In genomic region chr5:55146543-55147151, GRCh38 we compare ENCODE assay signal across 1 cellular context.
TF ChIP-seq lines count a peak whose summit lies in the region.

No MANE protein-coding gene starts in this region.

TF ChIP-seq in HepG2, 621 proteins besides CTCF, POLR2A, EP300 and RAD21:
- peak; percentile 89 for TF ChIP-seq SMC3 (IDR thresholded peaks at IDR 0.05; ENCODE audit: low read length)
- TF ChIP-seq, protein P1, sequence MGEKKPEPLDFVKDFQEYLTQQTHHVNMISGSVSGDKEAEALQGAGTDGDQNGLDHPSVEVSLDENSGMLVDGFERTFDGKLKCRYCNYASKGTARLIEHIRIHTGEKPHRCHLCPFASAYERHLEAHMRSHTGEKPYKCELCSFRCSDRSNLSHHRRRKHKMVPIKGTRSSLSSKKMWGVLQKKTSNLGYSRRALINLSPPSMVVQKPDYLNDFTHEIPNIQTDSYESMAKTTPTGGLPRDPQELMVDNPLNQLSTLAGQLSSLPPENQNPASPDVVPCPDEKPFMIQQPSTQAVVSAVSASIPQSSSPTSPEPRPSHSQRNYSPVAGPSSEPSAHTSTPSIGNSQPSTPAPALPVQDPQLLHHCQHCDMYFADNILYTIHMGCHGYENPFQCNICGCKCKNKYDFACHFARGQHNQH (CRISPR knock-in tag; IDR thresholded peaks at IDR 0.05) = peak; percentile 48; the same call in 1 of the 2 replicates
- TF ChIP-seq ZNF569 (CRISPR knock-in tag; IDR thresholded peaks at IDR 0.05; ENCODE audit: borderline replicate concordance) = no peak
- TF ChIP-seq KDM6A (CRISPR knock-in tag; IDR thresholded peaks at IDR 0.05; ENCODE audit: low read depth) = no peak
- TF ChIP-seq, protein P2, sequence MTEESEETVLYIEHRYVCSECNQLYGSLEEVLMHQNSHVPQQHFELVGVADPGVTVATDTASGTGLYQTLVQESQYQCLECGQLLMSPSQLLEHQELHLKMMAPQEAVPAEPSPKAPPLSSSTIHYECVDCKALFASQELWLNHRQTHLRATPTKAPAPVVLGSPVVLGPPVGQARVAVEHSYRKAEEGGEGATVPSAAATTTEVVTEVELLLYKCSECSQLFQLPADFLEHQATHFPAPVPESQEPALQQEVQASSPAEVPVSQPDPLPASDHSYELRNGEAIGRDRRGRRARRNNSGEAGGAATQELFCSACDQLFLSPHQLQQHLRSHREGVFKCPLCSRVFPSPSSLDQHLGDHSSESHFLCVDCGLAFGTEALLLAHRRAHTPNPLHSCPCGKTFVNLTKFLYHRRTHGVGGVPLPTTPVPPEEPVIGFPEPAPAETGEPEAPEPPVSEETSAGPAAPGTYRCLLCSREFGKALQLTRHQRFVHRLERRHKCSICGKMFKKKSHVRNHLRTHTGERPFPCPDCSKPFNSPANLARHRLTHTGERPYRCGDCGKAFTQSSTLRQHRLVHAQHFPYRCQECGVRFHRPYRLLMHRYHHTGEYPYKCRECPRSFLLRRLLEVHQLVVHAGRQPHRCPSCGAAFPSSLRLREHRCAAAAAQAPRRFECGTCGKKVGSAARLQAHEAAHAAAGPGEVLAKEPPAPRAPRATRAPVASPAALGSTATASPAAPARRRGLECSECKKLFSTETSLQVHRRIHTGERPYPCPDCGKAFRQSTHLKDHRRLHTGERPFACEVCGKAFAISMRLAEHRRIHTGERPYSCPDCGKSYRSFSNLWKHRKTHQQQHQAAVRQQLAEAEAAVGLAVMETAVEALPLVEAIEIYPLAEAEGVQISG (CRISPR knock-in tag; IDR thresholded peaks at IDR 0.05) = 0 out of 2 replicates have a peak, but pooled peaks have one; percentile 19
- peak; percentile 48; the same call in 1 of the 2 replicates for TF ChIP-seq ELF3 (CRISPR knock-in tag; IDR thresholded peaks at IDR 0.05)
- TF ChIP-seq ELF1 (CRISPR knock-in tag; IDR thresholded peaks at IDR 0.05) = 0 out of 2 replicates have a peak, but pooled peaks have one; percentile 11
- TF ChIP-seq STAG1 (CRISPR knock-in tag; IDR thresholded peaks at IDR 0.05) = peak; percentile 85
- no peak for TF ChIP-seq FOXM1 (CRISPR knock-in tag; IDR thresholded peaks at IDR 0.05)
- 0 out of 2 replicates have a peak, but pooled peaks have one; percentile 25 for TF ChIP-seq IRF2 (CRISPR knock-in tag; IDR thresholded peaks at IDR 0.05)
- 0 out of 2 replicates have a peak, but pooled peaks have one; percentile 15 for TF ChIP-seq GATAD1 (CRISPR knock-in tag; IDR thresholded peaks at IDR 0.05)
- 0 out of 2 replicates have a peak, but pooled peaks have one; percentile 26 for TF ChIP-seq BORCS8-MEF2B (CRISPR knock-in tag; IDR thresholded peaks at IDR 0.05)
- TF ChIP-seq CEBPG (CRISPR knock-in tag; IDR thresholded peaks at IDR 0.05) = 0 out of 2 replicates have a peak, but pooled peaks have one; percentile 17
